1 cellular context compared by ENCODE assay signal in the genomic region with DNA sequence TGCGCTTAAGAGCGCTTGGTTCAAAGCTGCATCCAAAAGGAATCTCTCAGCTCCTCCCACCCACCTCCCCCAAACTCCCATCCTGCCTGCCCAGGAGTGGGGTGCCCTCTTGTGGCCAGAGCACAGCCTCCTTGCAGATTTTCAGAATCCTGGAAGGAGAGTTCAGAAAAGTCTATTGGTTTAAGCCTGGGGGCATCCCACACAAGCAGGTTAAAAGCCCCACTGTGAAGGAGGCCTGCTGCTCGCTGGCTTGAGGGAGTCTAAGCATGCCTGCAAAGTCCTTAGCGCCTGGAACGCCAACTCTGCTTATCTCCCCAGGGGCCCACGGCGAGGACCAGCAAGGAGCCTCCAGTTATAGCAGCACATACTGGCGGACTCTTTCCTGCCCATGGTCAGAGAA.
TF ChIP-seq lines count a peak whose summit lies in the region.

No MANE protein-coding gene starts in this region.

TF ChIP-seq in K562, 482 proteins besides CTCF, POLR2A, EP300 and RAD21 (continued from another document):
- TF ChIP-seq, protein P1, sequence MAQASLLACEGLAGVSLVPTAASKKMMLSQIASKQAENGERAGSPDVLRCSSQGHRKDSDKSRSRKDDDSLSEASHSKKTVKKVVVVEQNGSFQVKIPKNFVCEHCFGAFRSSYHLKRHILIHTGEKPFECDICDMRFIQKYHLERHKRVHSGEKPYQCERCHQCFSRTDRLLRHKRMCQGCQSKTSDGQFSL (CRISPR knock-in tag; IDR thresholded peaks at IDR 0.05): no peak
- TF ChIP-seq, protein P1 (tag; IDR thresholded peaks at IDR 0.05): peak in 1 of 2 experiments; percentile 41; a peak in 1 of 4 replicates
- TF ChIP-seq KLF16 (IDR thresholded peaks at IDR 0.05) (0 out of 2 replicates have a peak, but pooled peaks have one; percentile 11), SMC3 (conservative IDR thresholded peaks at IDR 0.05; ENCODE audit: insufficient read depth, low read depth, low read length) (peak; percentile 51; the same call in 1 of the 2 replicates), RCOR1 (IDR thresholded peaks at IDR 0.05; ENCODE audit: borderline replicate concordance in 1 of 2, low read depth in 2 of 2, low read length in 2 of 2) (0 out of 4 replicates have a peak, but pooled peaks of 1 of the 2 experiments have one; percentile 24)
